In the genomic region with DNA sequence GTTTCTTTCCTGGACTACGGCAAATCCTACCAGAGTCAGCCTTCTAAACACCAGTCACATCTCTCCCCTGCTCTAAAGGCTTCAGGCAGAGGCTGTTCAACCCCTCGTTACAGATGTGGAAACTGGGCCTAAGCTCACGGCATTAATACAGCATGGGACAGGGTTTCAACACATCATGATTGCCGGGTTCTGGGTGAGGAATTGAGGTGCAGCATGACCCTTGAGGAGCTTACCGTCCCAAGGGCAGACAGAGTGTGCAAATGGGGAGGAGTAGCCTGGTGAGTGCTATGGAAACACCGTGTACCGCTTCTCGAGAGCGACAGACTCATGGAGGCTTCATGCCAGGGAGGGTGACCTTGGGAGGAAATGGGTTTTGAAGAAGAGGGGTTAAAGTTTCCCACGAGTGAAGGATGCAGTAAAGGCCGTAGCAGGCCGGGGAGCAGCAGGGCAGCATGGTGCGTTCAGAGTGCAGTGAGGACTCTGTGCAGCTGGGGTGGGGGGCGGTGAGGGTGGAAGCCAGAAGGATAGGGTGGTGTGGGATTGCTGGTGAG, we compare ENCODE assay signal across 1 cellular context.
TF ChIP-seq lines count a peak whose summit lies in the region.

No MANE protein-coding gene starts in this region.

TF ChIP-seq in IMR-90, 13 proteins besides CTCF, POLR2A, EP300 and RAD21 (continued from another document):
- TF ChIP-seq, protein P1, sequence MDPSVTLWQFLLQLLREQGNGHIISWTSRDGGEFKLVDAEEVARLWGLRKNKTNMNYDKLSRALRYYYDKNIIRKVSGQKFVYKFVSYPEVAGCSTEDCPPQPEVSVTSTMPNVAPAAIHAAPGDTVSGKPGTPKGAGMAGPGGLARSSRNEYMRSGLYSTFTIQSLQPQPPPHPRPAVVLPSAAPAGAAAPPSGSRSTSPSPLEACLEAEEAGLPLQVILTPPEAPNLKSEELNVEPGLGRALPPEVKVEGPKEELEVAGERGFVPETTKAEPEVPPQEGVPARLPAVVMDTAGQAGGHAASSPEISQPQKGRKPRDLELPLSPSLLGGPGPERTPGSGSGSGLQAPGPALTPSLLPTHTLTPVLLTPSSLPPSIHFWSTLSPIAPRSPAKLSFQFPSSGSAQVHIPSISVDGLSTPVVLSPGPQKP (IDR thresholded peaks at IDR 0.05; ENCODE audit: borderline replicate concordance, low read depth, low read length), result no peak
- TF ChIP-seq BHLHE40 (IDR thresholded peaks at IDR 0.05; ENCODE audit: low read depth, low read length) (no peak), CEBPB (IDR thresholded peaks at IDR 0.05; ENCODE audit: low read depth, low read length) (no peak)
